ENCODE assay signal across 8 cellular contexts in the genomic region with DNA sequence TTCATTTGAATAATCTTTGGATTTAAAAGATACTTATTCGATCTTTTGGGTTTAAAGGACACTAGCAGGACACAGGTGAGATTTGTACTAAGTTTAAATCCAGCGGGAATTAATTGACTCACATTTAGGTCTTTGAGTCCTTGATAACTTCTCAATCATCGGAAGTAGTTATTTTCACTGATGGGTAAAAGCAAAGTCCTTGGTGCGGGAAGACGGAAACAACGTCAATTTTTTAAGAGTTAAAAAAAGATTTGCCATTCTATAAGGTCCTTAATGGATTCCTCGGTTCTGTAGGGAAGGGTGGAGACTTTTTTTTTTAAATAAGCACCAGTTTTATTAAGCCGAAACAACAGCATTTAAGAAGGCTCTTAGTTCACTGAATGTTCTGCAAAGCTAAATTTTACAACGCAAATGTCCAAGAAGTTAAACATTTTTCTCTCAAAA. TPM values are rescaled to one million over a fixed set of nuclear protein-coding genes. Genes with fewer than 3 reads are reported as not detected.
A peak's percentile ranks its signal among the peaks of the same experiment; 100 is the strongest.
DNase-seq lines count a peak whose midpoint lies in the region; TF ChIP-seq lines count a peak whose summit lies in the region.

No MANE protein-coding gene starts in this region.

- peak overlapping the region; percentile 99 for H3K27ac ChIP-seq in PC-9
- peak overlapping the region; percentile 45 for H3K27ac ChIP-seq in substantia nigra (ENCODE audit: low read depth, low read length, poor library complexity, severe bottlenecking)

- H2AFZ ChIP-seq in PC-9 = no peak overlapping the region

- H3K27me3 ChIP-seq in H7 (ENCODE audit: control insufficient read depth, insufficient read depth, low read length) = no peaks in the 10 kb centered on the region
- no peaks in the 10 kb centered on the region for H3K27me3 ChIP-seq in PC-9 (ENCODE audit: insufficient read depth, low read depth)

- peaks cover 36% of the 10 kb centered on the region for H3K4me1 ChIP-seq in PC-9 (replicated peaks; ENCODE audit: insufficient read depth)

- BruUV-seq in PC-9 (replicated peaks; lab: Mats Ljungman, UMichigan) = no TSS peak

- peaks cover 3% of the 10 kb centered on the region; the same call in 1 of the 2 replicates for H4K20me1 ChIP-seq in PC-9 (ENCODE audit: insufficient read depth)

- H3K4me3 ChIP-seq in GM12864 (ENCODE audit: low read depth, low read length) (peak overlapping the region; percentile 88), H7 (ENCODE audit: insufficient read depth, low read depth, low read length) (peak overlapping the region; percentile 77; the same call in 1 of the 2 replicates), PC-9 (peak overlapping the region; percentile 99), fibroblast of the aortic adventitia (ENCODE audit: low read depth, low read length) (peak overlapping the region; percentile 80)

- H3K9me2 ChIP-seq in PC-9 (ENCODE audit: insufficient read depth) = no peaks in the 10 kb centered on the region

- TF ChIP-seq CTCF in GM12864 (IDR thresholded peaks at IDR 0.05; ENCODE audit: low read depth, low read length, missing control alignments) (no peak), PC-9 (conservative IDR thresholded peaks at IDR 0.05) (no peak), fibroblast of the aortic adventitia (IDR thresholded peaks at IDR 0.05; ENCODE audit: insufficient read depth, low read length) (no peak)

- POLR2A ChIA-PET in PC-9 (lab: Charles Lee; ENCODE audit: unreplicated experiment) = interaction anchor here (0.6 to 1.4 kb wide), 4 partner anchors 27 to 507 kb away, joined by 3 to 15 read pairs (median 7); no protein-coding TSS in a partner anchor

- H3F3A ChIP-seq in PC-9 (ENCODE audit: insufficient read depth, low read depth) = peaks cover 54% of the 10 kb centered on the region

- intact Hi-C loops in PC-9 (cut with micrococcal nuclease; ENCODE audit: unreplicated experiment) = loop anchor here (1.0 to 10.0 kb wide), 6 partner anchors 31 to 511 kb away; no protein-coding TSS in a partner anchor

- peaks cover 37% of the 10 kb centered on the region for H3K79me2 ChIP-seq in PC-9 (ENCODE audit: low read depth)

- no peaks in the 10 kb centered on the region for H3K9me3 ChIP-seq in PC-9 (ENCODE audit: insufficient read depth, low read depth)

- no peak for DNase-seq in GM12864 (ENCODE audit: low read depth)
- no peak for DNase-seq in H7
- DNase-seq in PC-9 = peak in 1 of 2 experiments; percentile 55
- no peak for DNase-seq in fibroblast of the aortic adventitia (ENCODE audit: low read depth)
- DNase-seq in substantia nigra (lab: John Stamatoyannopoulos, UW) = no peak
- no peak for DNase-seq in KG1 (lab: John Stamatoyannopoulos, UW)
- no peak for DNase-seq in SW 1271 (lab: John Stamatoyannopoulos, UW)
- DNase-seq in pons (ENCODE audit: low spot score) = no peak

- peak overlapping the region; percentile 83 for H3K4me2 ChIP-seq in PC-9

- CTCF ChIA-PET in PC-9 (lab: Charles Lee) = interaction anchor here (1.0 kb wide), 1 partner anchor 31 kb away, joined by 6 read pairs; no protein-coding TSS in a partner anchor

- H3K36me3 ChIP-seq in H7 (replicated peaks; ENCODE audit: control insufficient read depth, insufficient read depth, low read length) (peaks cover 9% of the 10 kb centered on the region), PC-9 (ENCODE audit: low read depth) (peaks cover 24% of the 10 kb centered on the region)

RNA-seq across cellular contexts. Expression of gene TMSB4X, which starts 2.9 kb away (rescaled TPM):
- total RNA-seq in H7 (2014; rRNA removed; shearing (Covaris generic)) = 11,693 and 13,183 TPM in 2 replicates
- 2,589 and 3,588 TPM in 2 replicates for total RNA-seq in PC-9 (2021)
- 5,524 and 12,062 TPM in 2 replicates for total RNA-seq in fibroblast of the aortic adventitia (ENCODE audit: low replicate concordance)
